ENCODE assay signal across 16 cellular contexts in the genomic region with DNA sequence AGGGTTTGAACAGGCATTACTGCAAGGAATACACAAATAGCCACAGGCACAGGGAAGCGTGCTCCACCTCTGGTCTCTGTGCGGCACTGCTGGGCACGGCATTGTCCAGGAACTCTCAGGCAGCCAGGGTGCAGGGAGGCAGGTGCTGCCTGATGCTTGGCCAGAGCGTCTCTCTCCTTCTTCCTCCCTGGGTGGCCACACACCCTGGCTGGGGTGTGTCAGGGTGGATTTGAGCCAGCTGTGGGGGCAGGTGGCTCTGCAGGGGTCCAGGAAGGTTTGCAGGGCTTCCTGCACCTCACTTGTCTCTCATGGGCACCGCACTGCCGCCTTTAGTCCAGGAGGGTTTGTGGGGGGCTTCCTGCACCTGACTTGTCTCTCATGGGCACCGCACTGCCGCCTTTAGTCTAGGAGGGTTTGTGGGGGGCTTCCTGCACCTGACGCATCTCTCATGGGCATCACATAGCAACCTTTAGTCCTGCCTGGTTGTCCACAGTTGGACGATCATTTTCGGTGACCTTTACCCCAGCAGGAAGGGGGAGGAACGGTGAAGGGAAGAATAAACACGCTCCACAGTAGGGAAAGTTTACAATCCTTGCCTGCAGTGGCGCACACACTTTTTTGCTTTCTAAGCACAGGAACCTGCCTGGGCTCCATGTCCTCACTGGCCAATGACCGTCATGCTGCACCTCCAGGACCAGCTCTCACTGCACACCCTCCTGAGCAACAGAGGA.
"Had no signal": no experiment of that assay in that cellular context is flagged by ENCODE, and none has a peak within 500 bp of the region (broad histone marks: within the 10 kb centered on the region; RNA-seq: fewer than 3 reads in every experiment).

No MANE protein-coding gene starts in this region.

- H3K4me1 Mint-ChIP-seq: activated B cell treated with CpG ODN at 0.5 μM for 24 hours; activated CD4-positive, alpha-beta T cell treated with anti-CD3 and anti-CD28 coated beads, Interleukin-2, amount 10 ng/mL, durations not matched to agents 24 days and 14 days; activated naive CD4-positive, alpha-beta T cell treated with anti-CD3 and anti-CD28 coated beads, Interleukin-2, amount 50 U/mL, for 24 hours; immature natural killer cell; stimulated activated naive CD8-positive, alpha-beta T cell treated with anti-CD3 and anti-CD28 coated beads, Interleukin-15, amount 100 ng/mL, for 72 hours had no signal

- H3K27me3 ChIP-seq: uterus had no signal

- H3K9me3 ChIP-seq: thoracic aorta, uterus had no signal

- H3K27ac Mint-ChIP-seq: activated B cell treated with CpG ODN at 0.5 μM for 24 hours; activated CD4-positive, alpha-beta T cell treated with anti-CD3 and anti-CD28 coated beads, Interleukin-2, amount 10 ng/mL, durations not matched to agents 24 days and 14 days; activated naive CD4-positive, alpha-beta T cell treated with anti-CD3 and anti-CD28 coated beads, Interleukin-2, amount 50 U/mL, for 24 hours; immature natural killer cell; stimulated activated naive CD8-positive, alpha-beta T cell treated with anti-CD3 and anti-CD28 coated beads, Interleukin-15, amount 100 ng/mL, for 72 hours; T-helper 1 cell treated with Interleukin-12 subunit alpha and Interleukin-12 subunit beta and Interleukin-4 antibody, amounts not matched to agents 30 μg/mL and 1 μg/mL, for 36 hours had no signal

- H3K36me3 ChIP-seq: thoracic aorta, uterus had no signal

- H3K36me3 Mint-ChIP-seq: activated naive CD4-positive, alpha-beta T cell treated with anti-CD3 and anti-CD28 coated beads, Interleukin-2, amount 50 U/mL, for 24 hours; immature natural killer cell had no signal

- H3K27me3 Mint-ChIP-seq: activated CD4-positive, alpha-beta T cell treated with anti-CD3 and anti-CD28 coated beads, Interleukin-2, amount 10 ng/mL, durations not matched to agents 24 days and 14 days; activated naive CD4-positive, alpha-beta T cell treated with anti-CD3 and anti-CD28 coated beads, Interleukin-2, amount 50 U/mL, for 24 hours; stimulated activated naive CD8-positive, alpha-beta T cell treated with anti-CD3 and anti-CD28 coated beads, Interleukin-15, amount 100 ng/mL, for 72 hours had no signal

- H3K4me3 ChIP-seq: thoracic aorta, uterus had no signal

- H3K4me3 Mint-ChIP-seq: activated B cell treated with CpG ODN at 0.5 μM for 24 hours; activated CD4-positive, alpha-beta T cell treated with anti-CD3 and anti-CD28 coated beads, Interleukin-2, amount 10 ng/mL, durations not matched to agents 24 days and 14 days; activated naive CD4-positive, alpha-beta T cell treated with anti-CD3 and anti-CD28 coated beads, Interleukin-2, amount 50 U/mL, for 24 hours; immature natural killer cell; stimulated activated naive CD8-positive, alpha-beta T cell treated with anti-CD3 and anti-CD28 coated beads, Interleukin-15, amount 100 ng/mL, for 72 hours; T-helper 1 cell treated with Interleukin-12 subunit alpha and Interleukin-12 subunit beta and Interleukin-4 antibody, amounts not matched to agents 30 μg/mL and 1 μg/mL, for 36 hours had no signal

- ATAC-seq: esophagus mucosa; left cardiac atrium; stimulated activated naive CD8-positive, alpha-beta T cell treated with anti-CD3 and anti-CD28 coated beads, Interleukin-15, amount 100 ng/mL, for 72 hours had no signal

- H3K9me3 Mint-ChIP-seq: activated B cell treated with CpG ODN at 0.5 μM for 24 hours; activated CD4-positive, alpha-beta T cell treated with anti-CD3 and anti-CD28 coated beads, Interleukin-2, amount 10 ng/mL, durations not matched to agents 24 days and 14 days; activated naive CD4-positive, alpha-beta T cell treated with anti-CD3 and anti-CD28 coated beads, Interleukin-2, amount 50 U/mL, for 24 hours; immature natural killer cell; stimulated activated naive CD8-positive, alpha-beta T cell treated with anti-CD3 and anti-CD28 coated beads, Interleukin-15, amount 100 ng/mL, for 72 hours; T-helper 1 cell treated with Interleukin-12 subunit alpha and Interleukin-12 subunit beta and Interleukin-4 antibody, amounts not matched to agents 30 μg/mL and 1 μg/mL, for 36 hours had no signal

- H3K27ac ChIP-seq: thoracic aorta, uterus had no signal

- H3K4me1 ChIP-seq: uterus had no signal

- DNase-seq: activated B cell treated with CpG ODN at 0.5 μM for 24 hours; activated CD4-positive, alpha-beta T cell treated with anti-CD3 and anti-CD28 coated beads, Interleukin-2, amount 10 ng/mL, durations not matched to agents 24 days and 14 days; activated CD8-positive, alpha-beta memory T cell treated with anti-CD3 and anti-CD28 coated beads for 24 hours; activated effector memory CD4-positive, alpha-beta T cell treated with Interleukin-2 at 50 U/mL for 16 hours; activated T-cell treated with anti-CD3 and anti-CD28 coated beads, Interleukin-2, amount 50 U/mL, for 1 hour; central memory CD4-positive, alpha-beta T cell; dermis blood vessel endothelial cell; immature natural killer cell; left cardiac atrium; stimulated activated CD4-positive, alpha-beta T cell treated with anti-CD3 and anti-CD28 coated beads, Interleukin-4, amount 100 ng/mL, for 24 hours; stimulated activated naive CD8-positive, alpha-beta T cell treated with anti-CD3 and anti-CD28 coated beads, Interleukin-15, amount 100 ng/mL, for 72 hours; uterus had no signal
